ENCODE assay signal across 18 cellular contexts in genomic region chr16:84905965-84906460, GRCh38.
DNase-seq lines count a peak whose midpoint lies in the region; ATAC-seq and TF ChIP-seq lines count a peak whose summit lies in the region.
"Had no signal": no experiment of that assay in that cellular context is flagged by ENCODE, and none has a peak within 500 bp of the region (broad histone marks: within the 10 kb centered on the region; RNA-seq: fewer than 3 reads in every experiment).

No MANE protein-coding gene starts in this region.

- H3K27me3 ChIP-seq in BLaER1 (no peaks in the 10 kb centered on the region), H7 (ENCODE audit: control insufficient read depth, insufficient read depth, low read length) (no peaks in the 10 kb centered on the region), foreskin keratinocyte (no peaks in the 10 kb centered on the region), MG63 (no peaks in the 10 kb centered on the region)

- H3K9me3 ChIP-seq in BLaER1 (no peaks in the 10 kb centered on the region), MG63 (no peaks in the 10 kb centered on the region)

- H3K4me1 ChIP-seq in BLaER1 = peaks cover 16% of the 10 kb centered on the region
- H3K4me1 ChIP-seq in foreskin keratinocyte = no peaks in the 10 kb centered on the region

- no peak overlapping the region for H3K9ac ChIP-seq in BLaER1

- no peak overlapping the region for H3K27ac ChIP-seq in BLaER1
- H3K27ac ChIP-seq in foreskin keratinocyte = no peak overlapping the region
- H3K27ac ChIP-seq: PC-9, SK-N-MC had no signal

- ATAC-seq in foreskin keratinocyte (no peak), SK-N-SH treated with all-trans-retinoic acid at 6 μM for 48 hours (no peak), HG02623 (IDR thresholded peaks at IDR 0.05; ENCODE audit: unreplicated experiment) (no peak)

- no peaks in the 10 kb centered on the region for H4K20me1 ChIP-seq in BLaER1

- H3K4me3 ChIP-seq in BLaER1 (no peak overlapping the region), H7 (ENCODE audit: insufficient read depth, low read depth, low read length) (no peak overlapping the region), MG63 (no peak overlapping the region)
- H3K4me3 ChIP-seq: PC-9, SK-N-MC had no signal

- TF ChIP-seq CTCF in foreskin keratinocyte (conservative IDR thresholded peaks at IDR 0.05) = peak; percentile 9

- 0 out of 2 replicates have a peak overlapping the region, but pooled peaks have one; percentile 14 for H3K4me2 ChIP-seq in BLaER1
- H3K4me2 ChIP-seq: PC-9 had no signal

- DNase-seq in H7 = peak; percentile 64
- DNase-seq in NCI-H69 (lab: John Stamatoyannopoulos, UW) = peak; percentile 1
- DNase-seq in foreskin keratinocyte = no peak
- DNase-seq in MG63 = no peak
- no peak for DNase-seq in NCI-H510A (lab: John Stamatoyannopoulos, UW)
- DNase-seq: AML-193; CD4-positive, CD25-positive, alpha-beta regulatory T cell; HCEC 1CT; KBM-7; NCI-H1092; NCI-H1694 treated with DMSO at 0.1 percent for 48 hours; NCI-H526; PC-9; T-helper 1 cell had no signal

- H3K36me3 ChIP-seq in BLaER1 = no peaks in the 10 kb centered on the region
- no peaks in the 10 kb centered on the region for H3K36me3 ChIP-seq in H7 (replicated peaks; ENCODE audit: control insufficient read depth, insufficient read depth, low read length)
- no peaks in the 10 kb centered on the region for H3K36me3 ChIP-seq in MG63

TF ChIP-seq in SK-N-SH treated with all-trans-retinoic acid at 6 μM for 48 hours, 23 proteins besides CTCF, POLR2A, EP300 and RAD21:
- TF ChIP-seq ISL1 (CRISPR knock-in tag; IDR thresholded peaks at IDR 0.05) (no peak), TCF4 (CRISPR knock-in tag; IDR thresholded peaks at IDR 0.05; ENCODE audit: borderline replicate concordance) (no peak), TSHZ2 (CRISPR knock-in tag; IDR thresholded peaks at IDR 0.05) (no peak), ZFP30 (CRISPR knock-in tag; IDR thresholded peaks at IDR 0.05) (no peak), ESRRG (CRISPR knock-in tag; IDR thresholded peaks at IDR 0.05) (no peak), GLIS3 (CRISPR knock-in tag; IDR thresholded peaks at IDR 0.05) (no peak)
TF ChIP-seq in SK-N-SH treated with all-trans-retinoic acid at 6 μM for 48 hours: peak in this region for 0.

Comparison
In these comparisons a context has a peak if more than half of its experiments do, and no peak if none do; other contexts are left out.
1. DNase-seq: peak in H7 (single experiment) and NCI-H69 (single experiment); none in foreskin keratinocyte (0 of 2), MG63 (single experiment) and NCI-H510A (single experiment).